Comparison of ENCODE assay signal across 7 cellular contexts in the genomic region with DNA sequence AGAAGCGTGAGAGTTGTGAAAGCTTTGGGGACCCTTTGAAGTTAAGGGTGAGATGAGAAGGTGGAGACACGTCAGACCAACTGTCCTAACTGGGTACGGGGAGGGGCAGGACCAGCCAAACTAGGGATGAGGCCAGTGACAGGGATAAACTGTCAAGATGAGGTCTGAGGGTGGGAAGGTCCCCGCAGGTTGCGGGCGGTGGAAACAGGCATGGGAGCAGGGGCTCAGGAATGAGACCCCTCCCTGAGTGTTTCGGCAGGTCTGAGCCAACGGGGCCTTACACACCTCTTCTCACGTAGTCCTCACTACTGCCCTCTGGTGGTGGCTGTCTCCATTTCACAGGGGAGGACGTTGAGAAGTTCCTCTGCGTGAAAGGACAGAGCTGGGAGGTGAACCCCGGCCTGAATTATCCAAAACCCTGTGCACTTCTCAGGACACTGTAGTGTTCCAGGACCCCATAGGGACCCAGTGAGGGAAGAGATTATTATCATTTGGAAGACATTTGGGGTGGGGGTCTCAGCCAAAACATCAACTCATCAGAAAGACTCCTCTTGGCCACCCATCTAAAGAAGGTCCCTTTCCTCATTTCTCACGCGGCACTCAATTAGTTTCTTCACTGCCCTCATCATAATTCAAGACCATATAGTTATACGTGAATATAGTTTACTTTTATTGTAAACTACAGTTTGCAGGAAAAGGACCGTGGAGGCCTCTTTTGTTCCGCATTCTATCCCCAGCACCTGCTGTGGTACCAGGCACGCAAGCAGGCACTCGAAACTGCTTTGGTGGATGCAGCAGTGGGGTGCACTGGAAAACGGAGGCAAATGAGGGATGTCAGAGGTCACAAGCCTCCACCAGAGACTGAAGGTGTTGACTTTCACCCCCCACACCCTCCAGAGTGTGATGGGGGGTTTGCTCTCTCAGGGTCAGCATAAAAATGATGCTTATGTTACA. TPM values are rescaled to one million over a fixed set of nuclear protein-coding genes. Genes with fewer than 3 reads are reported as not detected.
A peak's percentile ranks its signal among the peaks of the same experiment; 100 is the strongest.
DNase-seq lines count a peak whose midpoint lies in the region; ATAC-seq and TF ChIP-seq lines count a peak whose summit lies in the region.

No MANE protein-coding gene starts in this region.

- no peak overlapping the region for H3K4me2 ChIP-seq in mesenchymal stem cell (ENCODE audit: low read length, poor library complexity, severe bottlenecking)

- no peak overlapping the region for H2BK120ac ChIP-seq in mesenchymal stem cell (ENCODE audit: low read depth, low read length)

- no peaks in the 10 kb centered on the region for H3K79me1 ChIP-seq in mesenchymal stem cell (replicated peaks; ENCODE audit: low read length, poor library complexity, severe bottlenecking)

- peak overlapping the region in 1 of 2 experiments; percentile 2 for H2BK12ac ChIP-seq in mesenchymal stem cell (ENCODE audit: low read length in 2 of 2)

- no peak overlapping the region for H4K8ac ChIP-seq in mesenchymal stem cell (ENCODE audit: low read length)

- DNase-seq in NCI-H69 (lab: John Stamatoyannopoulos, UW) (peak; percentile 90), mesenchymal stem cell (peak; percentile 77)
- peak; percentile 96 for DNase-seq in activated CD4-positive, alpha-beta T cell treated with anti-CD3 and anti-CD28 coated beads, Interleukin-2, amount 50 U/mL, for 48 hours
- peak; percentile 90 for DNase-seq in effector CD8-positive, alpha-beta T cell (lab: John Stamatoyannopoulos, UW)
- DNase-seq in stimulated activated CD8-positive, alpha-beta memory T cell treated with anti-CD3 and anti-CD28 coated beads, Interleukin-15, amount 100 ng/mL, for 48 hours (ENCODE audit: low read depth in 2 of 2): peak; percentile 69 to 72

- no peak overlapping the region for H2BK15ac ChIP-seq in mesenchymal stem cell (ENCODE audit: low read depth, poor library complexity, severe bottlenecking)

- no peak overlapping the region for H4K91ac ChIP-seq in mesenchymal stem cell (ENCODE audit: low read length)

- no peaks in the 10 kb centered on the region for H3K36me3 ChIP-seq in mesenchymal stem cell (ENCODE audit: control insufficient read depth in 1 of 2, insufficient read depth in 2 of 2, low read depth in 1 of 2, low read length in 2 of 2)

- WGBS in mesenchymal stem cell: 52% methylated on average over 17 of the region's 20 CpGs

- H2AFZ ChIP-seq in mesenchymal stem cell (ENCODE audit: low read depth, low read length): no peak overlapping the region

- no peaks in the 10 kb centered on the region for H3K9me3 ChIP-seq in mesenchymal stem cell (ENCODE audit: control insufficient read depth, low read length)

- no peak overlapping the region for H3K9ac ChIP-seq in mesenchymal stem cell (ENCODE audit: low read length)

- no peak overlapping the region for H3K4me3 ChIP-seq in mesenchymal stem cell (ENCODE audit: insufficient read depth in 1 of 2, low read depth in 1 of 2, low read length in 2 of 2)

- no peak overlapping the region for H3K4ac ChIP-seq in mesenchymal stem cell (ENCODE audit: low read depth in 1 of 2, low read length in 2 of 2)

- no peaks in the 10 kb centered on the region for H3K27me3 ChIP-seq in mesenchymal stem cell (ENCODE audit: control insufficient read depth in 1 of 2, insufficient read depth in 1 of 2, low read length in 2 of 2)

- no peak overlapping the region for H3K18ac ChIP-seq in mesenchymal stem cell (ENCODE audit: low read depth in 1 of 2, low read length in 2 of 2)

- H3K23ac ChIP-seq in mesenchymal stem cell (ENCODE audit: low read length in 2 of 2): no peak overlapping the region

- no peak overlapping the region for H2BK5ac ChIP-seq in mesenchymal stem cell (ENCODE audit: low read depth, low read length, poor library complexity, severe bottlenecking)

- H3K14ac ChIP-seq in mesenchymal stem cell (ENCODE audit: low read length in 2 of 2): no peak overlapping the region

- peak overlapping the region; percentile 30 for H2AK5ac ChIP-seq in mesenchymal stem cell (ENCODE audit: low read length, severe bottlenecking)

- peaks cover 10% of the 10 kb centered on the region for H3K4me1 ChIP-seq in mesenchymal stem cell (ENCODE audit: control insufficient read depth, insufficient read depth, low read depth, low read length)

- TF ChIP-seq CTCF in GM12873 (IDR thresholded peaks at IDR 0.05; ENCODE audit: insufficient read depth, low read depth, low read length, missing control alignments): peak; percentile 92

- ATAC-seq in HG02884 (IDR thresholded peaks at IDR 0.05; ENCODE audit: unreplicated experiment): peak; percentile 39

- H3K27ac ChIP-seq in mesenchymal stem cell (ENCODE audit: low read length, poor library complexity, severe bottlenecking): peak overlapping the region; percentile 63

RNA-seq across cellular contexts. Expression of a gene that starts 21.7 kb away (rescaled TPM):
- polyA plus RNA-seq in mesenchymal stem cell (2013, experiment 1 of 2): 72.3 TPM
- polyA plus RNA-seq in mesenchymal stem cell (2013, experiment 2 of 2): 72.4 TPM

RNA-seq across cellular contexts. Expression of a gene that starts 51.7 kb away (rescaled TPM):
- 207 TPM for polyA plus RNA-seq in mesenchymal stem cell (2013, experiment 1 of 2)
- 208 TPM for polyA plus RNA-seq in mesenchymal stem cell (2013, experiment 2 of 2)
